ENCODE assay signal across 15 cellular contexts in the genomic region with DNA sequence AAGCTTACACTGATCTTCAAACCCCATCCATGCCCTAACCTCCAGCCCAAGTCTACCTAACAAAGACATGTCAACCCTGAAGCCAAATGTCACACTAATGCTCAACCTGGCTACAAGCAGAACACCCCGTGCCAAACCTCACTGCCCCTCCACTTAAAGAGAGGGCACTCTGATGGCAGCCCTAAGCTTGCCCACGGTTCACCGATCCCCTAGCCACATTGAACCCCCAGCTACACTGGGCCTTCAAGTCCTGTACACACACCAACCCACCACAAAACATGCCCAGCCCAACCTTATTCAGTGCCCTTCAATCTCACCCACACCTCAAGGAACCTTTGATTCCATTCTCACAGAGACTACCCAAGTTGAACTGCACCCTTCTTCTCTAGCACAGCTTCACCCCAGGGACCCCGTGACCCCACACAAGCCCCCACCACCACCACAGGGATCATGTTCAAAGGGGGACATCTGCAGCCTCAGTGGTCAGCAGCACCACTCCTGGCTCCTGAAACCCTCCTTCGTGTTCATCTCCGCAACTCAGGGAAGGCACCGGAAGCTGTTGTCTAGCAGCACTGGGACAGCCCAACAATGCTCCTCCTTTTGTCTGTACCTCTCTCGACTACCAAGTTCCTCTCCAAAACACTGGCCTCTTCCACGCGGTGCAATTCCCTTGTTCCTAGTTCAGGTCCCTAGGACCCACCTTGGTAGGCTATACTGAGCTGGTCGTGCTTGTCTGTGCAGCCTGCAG.
"Had no signal": no experiment of that assay in that cellular context is flagged by ENCODE, and none has a peak within 500 bp of the region (broad histone marks: within the 10 kb centered on the region; RNA-seq: fewer than 3 reads in every experiment).

No MANE protein-coding gene starts in this region.

- H3K27me3 ChIP-seq: right lobe of liver had no signal

- H3K36me3 Mint-ChIP-seq: naive thymus-derived CD8-positive, alpha-beta T cell; T-cell had no signal

- H3K27ac ChIP-seq: psoas muscle, right lobe of liver had no signal

- H3K27ac Mint-ChIP-seq: activated T-helper 17 cell treated with anti-CD3 and anti-CD28 coated beads, Interleukin-2, amount 50 U/mL, for 72 hours; naive thymus-derived CD8-positive, alpha-beta T cell; stimulated activated naive CD8-positive, alpha-beta T cell treated with anti-CD3 and anti-CD28 coated beads, Interleukin-15, amount 100 ng/mL, for 72 hours; T-cell had no signal

- H3K9me3 Mint-ChIP-seq: activated T-helper 17 cell treated with anti-CD3 and anti-CD28 coated beads, Interleukin-2, amount 50 U/mL, for 72 hours; naive thymus-derived CD8-positive, alpha-beta T cell; stimulated activated naive CD8-positive, alpha-beta T cell treated with anti-CD3 and anti-CD28 coated beads, Interleukin-15, amount 100 ng/mL, for 72 hours; T-cell had no signal

- H3K4me3 ChIP-seq: psoas muscle, right lobe of liver, smooth muscle cell had no signal

- H3K4me3 Mint-ChIP-seq: activated T-helper 17 cell treated with anti-CD3 and anti-CD28 coated beads, Interleukin-2, amount 50 U/mL, for 72 hours; naive thymus-derived CD8-positive, alpha-beta T cell; stimulated activated naive CD8-positive, alpha-beta T cell treated with anti-CD3 and anti-CD28 coated beads, Interleukin-15, amount 100 ng/mL, for 72 hours; T-cell had no signal

- H3K4me1 Mint-ChIP-seq: activated T-helper 17 cell treated with anti-CD3 and anti-CD28 coated beads, Interleukin-2, amount 50 U/mL, for 72 hours; naive thymus-derived CD8-positive, alpha-beta T cell; stimulated activated naive CD8-positive, alpha-beta T cell treated with anti-CD3 and anti-CD28 coated beads, Interleukin-15, amount 100 ng/mL, for 72 hours; T-cell had no signal

- DNase-seq: activated CD4-positive, CD25-positive, alpha-beta regulatory T cell treated with anti-CD3 and anti-CD28 coated beads, Interleukin-2, amount 50 U/mL, for 72 hours; activated naive CD4-positive, alpha-beta T cell treated with Interleukin-2 at 50 U/mL for 16 hours; anterior cingulate cortex; erythroblast; kidney; left ventricle myocardium superior; mesenchymal stem cell; psoas muscle; right lobe of liver; stimulated activated naive CD8-positive, alpha-beta T cell treated with anti-CD3 and anti-CD28 coated beads, Interleukin-15, amount 100 ng/mL, for 72 hours; T-helper 9 cell had no signal

- H3K36me3 ChIP-seq: right lobe of liver had no signal

- H3K9me3 ChIP-seq: psoas muscle, right lobe of liver had no signal

- ATAC-seq: activated T-helper 17 cell treated with anti-CD3 and anti-CD28 coated beads, Interleukin-2, amount 50 U/mL, for 72 hours; left ventricle myocardium superior; naive thymus-derived CD8-positive, alpha-beta T cell; psoas muscle; stimulated activated naive CD8-positive, alpha-beta T cell treated with anti-CD3 and anti-CD28 coated beads, Interleukin-15, amount 100 ng/mL, for 72 hours; T-cell had no signal
